In genomic region chr14:85233756-85234545, GRCh38 we compare ENCODE assay signal across 14 cellular contexts.
A peak's percentile ranks its signal among the peaks of the same experiment; 100 is the strongest.
DNase-seq lines count a peak whose midpoint lies in the region; ATAC-seq and TF ChIP-seq lines count a peak whose summit lies in the region.
"Had no signal": no experiment of that assay in that cellular context is flagged by ENCODE, and none has a peak within 500 bp of the region (broad histone marks: within the 10 kb centered on the region; RNA-seq: fewer than 3 reads in every experiment).

No MANE protein-coding gene starts in this region.

- POLR2A ChIA-PET in naive thymus-derived CD8-positive, alpha-beta T cell (lab: Charles Lee) = no interaction called here

- H3K9me3 ChIP-seq in MG63 (no peaks in the 10 kb centered on the region), ovary (no peaks in the 10 kb centered on the region)

- in situ Hi-C loops in brain microvascular endothelial cell (cut with HindIII; ENCODE audit: low pct_ligation_motif_present, low sequenced_read_pairs) = no loop called here

- H3K36me3 ChIP-seq in MG63 = no peaks in the 10 kb centered on the region
- no peaks in the 10 kb centered on the region for H3K36me3 ChIP-seq in brain microvascular endothelial cell (replicated peaks)
- no peaks in the 10 kb centered on the region for H3K36me3 ChIP-seq in ovary
- H3K36me3 ChIP-seq: spleen, transverse colon had no signal

- H3K27ac Mint-ChIP-seq in naive thymus-derived CD8-positive, alpha-beta T cell = no peak overlapping the region
- H3K27ac Mint-ChIP-seq in activated T-cell treated with anti-CD3 and anti-CD28 coated beads, Interleukin-2, amount 50 U/mL, for 72 hours = no peak overlapping the region
- H3K27ac Mint-ChIP-seq: activated naive CD8-positive, alpha-beta T cell treated with anti-CD3 and anti-CD28 coated beads for 36 hours had no signal

- intact Hi-C loops in ovary (cut with DNase I) = no loop called here

- no peak for TF ChIP-seq CTCF in AG10803 (conservative IDR thresholded peaks at IDR 0.05; ENCODE audit: low read length)
- TF ChIP-seq CTCF in brain microvascular endothelial cell (IDR thresholded peaks at IDR 0.05; ENCODE audit: low read depth, low read length, missing control alignments) = no peak
- no peak for TF ChIP-seq CTCF in ovary (IDR thresholded peaks at IDR 0.05)

- ATAC-seq in naive thymus-derived CD8-positive, alpha-beta T cell = no peak
- no peak for ATAC-seq in activated T-cell treated with anti-CD3 and anti-CD28 coated beads, Interleukin-2, amount 50 U/mL, for 72 hours (replicated peaks in 1 of 2)

- H3K27me3 ChIP-seq in MG63 (no peaks in the 10 kb centered on the region), brain microvascular endothelial cell (replicated peaks) (no peaks in the 10 kb centered on the region), ovary (no peaks in the 10 kb centered on the region)
- H3K27me3 ChIP-seq: spleen, transverse colon had no signal

- no peak overlapping the region for H3K27ac ChIP-seq in brain microvascular endothelial cell
- no peak overlapping the region for H3K27ac ChIP-seq in ovary
- H3K27ac ChIP-seq: dorsolateral prefrontal cortex, spleen, transverse colon had no signal

- H3K4me3 Mint-ChIP-seq in naive thymus-derived CD8-positive, alpha-beta T cell = no peak overlapping the region
- H3K4me3 Mint-ChIP-seq in activated T-cell treated with anti-CD3 and anti-CD28 coated beads, Interleukin-2, amount 50 U/mL, for 72 hours = no peak overlapping the region
- H3K4me3 Mint-ChIP-seq: activated naive CD8-positive, alpha-beta T cell treated with anti-CD3 and anti-CD28 coated beads for 36 hours had no signal

- no peaks in the 10 kb centered on the region for H3K4me1 Mint-ChIP-seq in naive thymus-derived CD8-positive, alpha-beta T cell
- no peaks in the 10 kb centered on the region for H3K4me1 Mint-ChIP-seq in activated T-cell treated with anti-CD3 and anti-CD28 coated beads, Interleukin-2, amount 50 U/mL, for 72 hours (ENCODE audit: low read depth)
- H3K4me1 Mint-ChIP-seq: activated naive CD8-positive, alpha-beta T cell treated with anti-CD3 and anti-CD28 coated beads for 36 hours had no signal

- no peaks in the 10 kb centered on the region for H3K27me3 Mint-ChIP-seq in naive thymus-derived CD8-positive, alpha-beta T cell
- no peaks in the 10 kb centered on the region for H3K27me3 Mint-ChIP-seq in activated T-cell treated with anti-CD3 and anti-CD28 coated beads, Interleukin-2, amount 50 U/mL, for 72 hours (ENCODE audit: low read depth)
- H3K27me3 Mint-ChIP-seq: activated naive CD8-positive, alpha-beta T cell treated with anti-CD3 and anti-CD28 coated beads for 36 hours had no signal

- WGBS in ovary, 3 donors = 90 to 95% (median 93%) methylated on average over 16 of the region's 16 CpGs

- TF ChIP-seq POLR2A in ovary (IDR thresholded peaks at IDR 0.05) = no peak

- H3K4me3 ChIP-seq in AG10803 (ENCODE audit: low read length) (no peak overlapping the region), MG63 (no peak overlapping the region), brain microvascular endothelial cell (ENCODE audit: low read depth, low read length) (no peak overlapping the region), ovary (no peak overlapping the region)
- H3K4me3 ChIP-seq: dorsolateral prefrontal cortex, spleen, transverse colon had no signal

- peak; percentile 59 for DNase-seq in AG10803 (ENCODE audit: low read depth)
- peak; percentile 48 for DNase-seq in MG63
- peak; percentile 71 for DNase-seq in brain microvascular endothelial cell
- peak; percentile 71 to 82 for DNase-seq in lung microvascular endothelial cell (ENCODE audit: low read depth in 2 of 2)
- no peak for DNase-seq in ovary
- no peak for DNase-seq in naive thymus-derived CD8-positive, alpha-beta T cell
- DNase-seq in COLO829 (ENCODE audit: low spot score) = no peak
- DNase-seq in activated T-cell treated with anti-CD3 and anti-CD28 coated beads, Interleukin-2, amount 50 U/mL, for 72 hours = no peak
- DNase-seq: activated CD8-positive, alpha-beta memory T cell treated with anti-CD3 and anti-CD28 coated beads for 24 hours; activated naive CD8-positive, alpha-beta T cell treated with anti-CD3 and anti-CD28 coated beads for 36 hours; DMS79; dorsolateral prefrontal cortex; spleen; transverse colon had no signal

- no peaks in the 10 kb centered on the region for H3K36me3 Mint-ChIP-seq in naive thymus-derived CD8-positive, alpha-beta T cell
- no peaks in the 10 kb centered on the region for H3K36me3 Mint-ChIP-seq in activated T-cell treated with anti-CD3 and anti-CD28 coated beads, Interleukin-2, amount 50 U/mL, for 72 hours (ENCODE audit: insufficient read depth in 2 of 2)
- H3K36me3 Mint-ChIP-seq: activated naive CD8-positive, alpha-beta T cell treated with anti-CD3 and anti-CD28 coated beads for 36 hours had no signal

- H3K9me3 Mint-ChIP-seq in naive thymus-derived CD8-positive, alpha-beta T cell = peaks cover 0 to 25% (median 10%) of the 10 kb centered on the region in 9 donors
- peaks cover 5 to 14% of the 10 kb centered on the region in 2 donors for H3K9me3 Mint-ChIP-seq in activated T-cell treated with anti-CD3 and anti-CD28 coated beads, Interleukin-2, amount 50 U/mL, for 72 hours

- TF ChIP-seq EP300 in ovary (IDR thresholded peaks at IDR 0.05) = no peak

- peaks cover 2% of the 10 kb centered on the region for H3K4me1 ChIP-seq in ovary (ENCODE audit: insufficient read depth)
- H3K4me1 ChIP-seq: spleen, transverse colon had no signal

Comparison
In these comparisons a context has a peak if more than half of its experiments do, and no peak if none do; other contexts are left out.
1. DNase-seq: peak in AG10803 (single experiment), MG63 (single experiment), brain microvascular endothelial cell (single experiment) and lung microvascular endothelial cell (2 of 2); none in ovary (0 of 5), naive thymus-derived CD8-positive, alpha-beta T cell (0 of 10), COLO829 (single experiment) and activated T-cell treated with anti-CD3 and anti-CD28 coated beads, Interleukin-2, amount 50 U/mL, for 72 hours (0 of 2).